In genomic region chr10:103673616-103674015, GRCh38 we compare ENCODE assay signal across 25 cellular contexts.
"Had no signal": no experiment of that assay in that cellular context is flagged by ENCODE, and none has a peak within 500 bp of the region (broad histone marks: within the 10 kb centered on the region; RNA-seq: fewer than 3 reads in every experiment).

No MANE protein-coding gene starts in this region.

- H3K4me3 ChIP-seq: body of pancreas, mucosa of descending colon, prostate gland, right atrium auricular region, tibial artery had no signal

- H3K27me3 Mint-ChIP-seq: activated CD4-positive, alpha-beta T cell treated with anti-CD3 and anti-CD28 coated beads, Interleukin-2, amount 10 ng/mL, durations not matched to agents 7 days and 5 days; activated CD8-positive, alpha-beta memory T cell treated with anti-CD3 and anti-CD28 coated beads, Interleukin-2, amount 10 ng/mL, durations not matched to agents 7 days and 5 days; activated CD8-positive, alpha-beta T cell treated with anti-CD3 and anti-CD28 coated beads for 36 hours; activated naive CD8-positive, alpha-beta T cell treated with anti-CD3 and anti-CD28 coated beads, Interleukin-2, amount 50 U/mL, for 24 hours had no signal

- H3K4me1 ChIP-seq: body of pancreas had no signal

- H3K9me3 Mint-ChIP-seq: activated CD4-positive, alpha-beta T cell treated with anti-CD3 and anti-CD28 coated beads, Interleukin-2, amount 10 ng/mL, durations not matched to agents 7 days and 5 days; activated CD8-positive, alpha-beta T cell treated with anti-CD3 and anti-CD28 coated beads for 36 hours; activated naive CD8-positive, alpha-beta T cell treated with anti-CD3 and anti-CD28 coated beads, Interleukin-2, amount 50 U/mL, for 24 hours; activated T-helper 1 cell treated with anti-CD3 and anti-CD28 coated beads, Interleukin-12 subunit alpha, Interleukin-12 subunit beta, Interleukin-2, Interleukin-4 antibody, amounts not matched to agents 30 ng/mL and 10 ng/mL and 1 ng/mL, durations not matched to agents 14 hours and 24 hours and 36 hours; T-helper 2 cell treated with Interferon-gamma antibody and Interleukin-4, amounts not matched to agents 5 μg/mL and 100 μg/mL, for 36 hours had no signal

- H3K27ac Mint-ChIP-seq: activated CD4-positive, alpha-beta T cell treated with anti-CD3 and anti-CD28 coated beads, Interleukin-2, amount 10 ng/mL, durations not matched to agents 7 days and 5 days; activated CD8-positive, alpha-beta memory T cell treated with anti-CD3 and anti-CD28 coated beads, Interleukin-2, amount 10 ng/mL, durations not matched to agents 7 days and 5 days; activated CD8-positive, alpha-beta T cell treated with anti-CD3 and anti-CD28 coated beads for 36 hours; activated naive CD8-positive, alpha-beta T cell treated with anti-CD3 and anti-CD28 coated beads, Interleukin-2, amount 50 U/mL, for 24 hours; activated T-helper 1 cell treated with anti-CD3 and anti-CD28 coated beads, Interleukin-12 subunit alpha, Interleukin-12 subunit beta, Interleukin-2, Interleukin-4 antibody, amounts not matched to agents 30 ng/mL and 10 ng/mL and 1 ng/mL, durations not matched to agents 14 hours and 24 hours and 36 hours; T-helper 2 cell treated with Interferon-gamma antibody and Interleukin-4, amounts not matched to agents 5 μg/mL and 100 μg/mL, for 36 hours had no signal

- H3K9me3 ChIP-seq: body of pancreas, mucosa of descending colon, prostate gland, right atrium auricular region, tibial artery had no signal

- DNase-seq: activated CD4-positive, alpha-beta T cell treated with anti-CD3 and anti-CD28 coated beads, Interleukin-2, amount 10 ng/mL, durations not matched to agents 7 days and 5 days; activated CD8-positive, alpha-beta memory T cell treated with anti-CD3 and anti-CD28 coated beads, Interleukin-2, amount 10 ng/mL, durations not matched to agents 7 days and 5 days; activated CD8-positive, alpha-beta T cell treated with anti-CD3 and anti-CD28 coated beads for 36 hours; activated gamma-delta T cell; activated naive CD4-positive, alpha-beta T cell treated with anti-CD3 and anti-CD28 coated beads, Interleukin-2, amount 50 U/mL, for 16 hours; activated naive CD8-positive, alpha-beta T cell treated with anti-CD3 and anti-CD28 coated beads, Interleukin-2, amount 50 U/mL, for 24 hours; activated T-cell treated with anti-CD3 and anti-CD28 coated beads for 4 hours; anterior cingulate cortex; body of pancreas; caudate nucleus; dermis blood vessel endothelial cell; effector memory CD4-positive, alpha-beta T cell; foreskin melanocyte; glutamatergic neuron; hippocampal formation; mucosa of descending colon; stimulated activated CD4-positive, alpha-beta T cell treated with anti-CD3 and anti-CD28 coated beads, Interleukin-4, amount 100 ng/mL, for 24 hours; stimulated activated naive CD4-positive, alpha-beta T cell treated with Interleukin-2 at 50 U/mL for 16 hours; tibial artery had no signal

- H3K36me3 ChIP-seq: prostate gland, right atrium auricular region, tibial artery had no signal

- ATAC-seq: activated CD4-positive, CD25-positive, alpha-beta regulatory T cell treated with anti-CD3 and anti-CD28 coated beads, Interleukin-2, amount 50 U/mL, for 24 hours; activated CD8-positive, alpha-beta memory T cell treated with anti-CD3 and anti-CD28 coated beads, Interleukin-2, amount 10 ng/mL, durations not matched to agents 7 days and 5 days; activated CD8-positive, alpha-beta T cell treated with anti-CD3 and anti-CD28 coated beads for 36 hours; activated naive CD8-positive, alpha-beta T cell treated with anti-CD3 and anti-CD28 coated beads, Interleukin-2, amount 50 U/mL, for 24 hours; body of pancreas; mucosa of descending colon had no signal

- H3K4me3 Mint-ChIP-seq: activated CD4-positive, alpha-beta T cell treated with anti-CD3 and anti-CD28 coated beads, Interleukin-2, amount 10 ng/mL, durations not matched to agents 7 days and 5 days; activated CD8-positive, alpha-beta memory T cell treated with anti-CD3 and anti-CD28 coated beads, Interleukin-2, amount 10 ng/mL, durations not matched to agents 7 days and 5 days; activated CD8-positive, alpha-beta T cell treated with anti-CD3 and anti-CD28 coated beads for 36 hours; activated naive CD8-positive, alpha-beta T cell treated with anti-CD3 and anti-CD28 coated beads, Interleukin-2, amount 50 U/mL, for 24 hours; activated T-helper 1 cell treated with anti-CD3 and anti-CD28 coated beads, Interleukin-12 subunit alpha, Interleukin-12 subunit beta, Interleukin-2, Interleukin-4 antibody, amounts not matched to agents 30 ng/mL and 10 ng/mL and 1 ng/mL, durations not matched to agents 14 hours and 24 hours and 36 hours; T-helper 2 cell treated with Interferon-gamma antibody and Interleukin-4, amounts not matched to agents 5 μg/mL and 100 μg/mL, for 36 hours had no signal

- H3K27ac ChIP-seq: body of pancreas, prostate gland, right atrium auricular region, tibial artery, VCaP had no signal

- H3K36me3 Mint-ChIP-seq: activated CD8-positive, alpha-beta memory T cell treated with anti-CD3 and anti-CD28 coated beads, Interleukin-2, amount 10 ng/mL, durations not matched to agents 7 days and 5 days had no signal

- H3K27me3 ChIP-seq: body of pancreas, right atrium auricular region, tibial artery had no signal
